ENCODE assay signal across 8 cellular contexts in genomic region chr2:108787209-108787558, GRCh38. TPM values are rescaled to one million over a fixed set of nuclear protein-coding genes. Genes with fewer than 3 reads are reported as not detected.
A peak's percentile ranks its signal among the peaks of the same experiment; 100 is the strongest.
DNase-seq lines count a peak whose midpoint lies in the region; ATAC-seq, FAIRE-seq and TF ChIP-seq lines count a peak whose summit lies in the region.

No MANE protein-coding gene starts in this region.

- peaks cover 38% of the 10 kb centered on the region for H3K36me3 Mint-ChIP-seq in Calu3 (ENCODE audit: insufficient read depth, unreplicated experiment)

- ATAC-seq in pancreas (no peak), GM21390 (IDR thresholded peaks at IDR 0.05; ENCODE audit: unreplicated experiment) (no peak), HG02852 (IDR thresholded peaks at IDR 0.05; ENCODE audit: unreplicated experiment) (no peak)

- H3K27ac ChIP-seq in OCI-LY1 (ENCODE audit: low read depth, low read length, poor library complexity, severe bottlenecking) = peak overlapping the region; percentile 4
- peak overlapping the region; percentile 47 for H3K27ac ChIP-seq in endothelial cell of umbilical vein (ENCODE audit: insufficient read depth, low read depth, low read length)
- H3K27ac ChIP-seq in pancreas = peak overlapping the region in 1 of 4 donors; percentile 76

- peak overlapping the region; percentile 85 for H3K4me3 Mint-ChIP-seq in Calu3 (ENCODE audit: low read depth, unreplicated experiment)

- CTCF ChIA-PET in Calu3 (lab: Charles Lee) (no interaction called here), endothelial cell of umbilical vein (lab: Charles Lee) (no interaction called here)

- TF ChIP-seq POLR2A in endothelial cell of umbilical vein (IDR thresholded peaks at IDR 0.05; ENCODE audit: low read depth, low read length) = no peak

- H3K27me3 ChIP-seq in OCI-LY1 (ENCODE audit: insufficient read depth, low read length) = no peaks in the 10 kb centered on the region
- no peaks in the 10 kb centered on the region for H3K27me3 ChIP-seq in endothelial cell of umbilical vein (ENCODE audit: control insufficient read depth in 2 of 2, insufficient read depth in 2 of 2, low read length in 2 of 2)
- no peaks in the 10 kb centered on the region for H3K27me3 ChIP-seq in pancreas

- H3K9me3 Mint-ChIP-seq in Calu3 (ENCODE audit: low read depth, unreplicated experiment) = no peaks in the 10 kb centered on the region

- no peaks in the 10 kb centered on the region for H3F3A ChIP-seq in OCI-LY1 (ENCODE audit: insufficient read depth, low read length)

- FAIRE-seq in endothelial cell of umbilical vein (lab: Jason Lieb, UNC) = no peak
- FAIRE-seq in pancreas (lab: Jason Lieb, UNC) = no peak

- H3K79me2 ChIP-seq in OCI-LY1 (ENCODE audit: insufficient read depth, low read length) = peaks cover 10% of the 10 kb centered on the region
- H3K79me2 ChIP-seq in endothelial cell of umbilical vein (ENCODE audit: control insufficient read depth, insufficient read depth, low read length) = peaks cover 9% of the 10 kb centered on the region

- no peaks in the 10 kb centered on the region for H3K27me3 Mint-ChIP-seq in Calu3 (ENCODE audit: unreplicated experiment)

- H3K4me1 ChIP-seq in OCI-LY1 (ENCODE audit: insufficient read depth, low read length, severe bottlenecking) (peaks cover 20% of the 10 kb centered on the region), endothelial cell of umbilical vein (ENCODE audit: control insufficient read depth, extremely low read depth, insufficient read depth, low read length) (peaks cover 12% of the 10 kb centered on the region), pancreas (no peaks in the 10 kb centered on the region)

- no peaks in the 10 kb centered on the region for H3K9me3 ChIP-seq in OCI-LY1 (ENCODE audit: low read length)
- no peaks in the 10 kb centered on the region for H3K9me3 ChIP-seq in endothelial cell of umbilical vein (replicated peaks; ENCODE audit: control insufficient read depth, insufficient read depth, low read length)
- H3K9me3 ChIP-seq in pancreas = no peaks in the 10 kb centered on the region

- 1 to 3% methylated on average over 6 of the region's 6 CpGs for WGBS in pancreas, 2 donors

- H3K9me2 ChIP-seq in OCI-LY1 (ENCODE audit: low read depth, low read length) = no peaks in the 10 kb centered on the region

- H3K9ac ChIP-seq in OCI-LY1 (ENCODE audit: low read length) (peak overlapping the region; percentile 86), endothelial cell of umbilical vein (replicated peaks; ENCODE audit: extremely low read depth, insufficient read depth, low read length) (peak overlapping the region; percentile 69)

- dilution Hi-C loops in endothelial cell of umbilical vein (cut with MboI; ENCODE audit: extremely low pct_ligation_motif_present, low sequenced_read_pairs) = no loop called here

- H3K9me1 ChIP-seq in endothelial cell of umbilical vein (replicated peaks; ENCODE audit: control insufficient read depth, extremely low read depth, insufficient read depth, low read length) = no peaks in the 10 kb centered on the region

- H3K4me1 Mint-ChIP-seq in Calu3 (ENCODE audit: low read depth, unreplicated experiment) = no peaks in the 10 kb centered on the region

- intact Hi-C loops in Calu3 (cut with micrococcal nuclease; ENCODE audit: unreplicated experiment) (no loop called here), endothelial cell of umbilical vein (cut with micrococcal nuclease) (no loop called here), pancreas (cut with DNase I) (no loop called here)

- H3K4me2 ChIP-seq in OCI-LY1 (ENCODE audit: low read length) (peak overlapping the region; percentile 80), endothelial cell of umbilical vein (ENCODE audit: insufficient read depth, low read length) (peak overlapping the region; percentile 84)

- peak overlapping the region; percentile 56 for H3K27ac Mint-ChIP-seq in Calu3 (ENCODE audit: unreplicated experiment)

- BruUV-seq in Calu3 (replicated peaks; lab: Mats Ljungman, UMichigan) (TSS peak; percentile 67), endothelial cell of umbilical vein (replicated peaks; lab: Mats Ljungman, UMichigan) (TSS peak; percentile 31)

- peak overlapping the region; percentile 83 for H3K4me3 ChIP-seq in OCI-LY1 (ENCODE audit: low read depth, low read length, poor library complexity, severe bottlenecking)
- H3K4me3 ChIP-seq in endothelial cell of umbilical vein (replicated peaks in 1 of 3; ENCODE audit: insufficient read depth in 1 of 3, low read depth in 1 of 3, low read length in 3 of 3) = peak overlapping the region; percentile 68 to 82 (median 70)
- H3K4me3 ChIP-seq in pancreas = peak overlapping the region; percentile 70 to 93 (median 74)

- H3K36me3 ChIP-seq in OCI-LY1 (ENCODE audit: insufficient read depth, low read length) (peaks cover 41% of the 10 kb centered on the region), endothelial cell of umbilical vein (ENCODE audit: control insufficient read depth in 2 of 2, extremely low read depth in 1 of 2, insufficient read depth in 2 of 2, low read length in 2 of 2) (peaks cover 6 to 17% of the 10 kb centered on the region in 2 experiments), pancreas (peaks cover 8 to 21% (median 13%) of the 10 kb centered on the region in 3 donors)

- DNase-seq in Calu3 (no peak), endothelial cell of umbilical vein (ENCODE audit: low read depth, low spot score) (no peak), pancreas (no peak), COR-L47 (lab: John Stamatoyannopoulos, UW) (no peak), midbrain (lab: John Stamatoyannopoulos, UW) (no peak)

- H4K20me1 ChIP-seq in OCI-LY1 (ENCODE audit: insufficient read depth, low read length) (no peaks in the 10 kb centered on the region), endothelial cell of umbilical vein (replicated peaks; ENCODE audit: control insufficient read depth, extremely low read depth, insufficient read depth, low read length) (no peaks in the 10 kb centered on the region)

- POLR2A ChIA-PET in endothelial cell of umbilical vein (lab: Charles Lee) = no interaction called here

- TF ChIP-seq CTCF in Calu3 (IDR thresholded peaks at IDR 0.05; ENCODE audit: unreplicated experiment) = no peak
- TF ChIP-seq CTCF in OCI-LY1 (IDR thresholded peaks at IDR 0.05; ENCODE audit: low read length) = no peak
- TF ChIP-seq CTCF in endothelial cell of umbilical vein (IDR thresholded peaks at IDR 0.05; ENCODE audit: extremely low read depth in 1 of 2, insufficient read depth in 1 of 2, low read depth in 1 of 2, low read length in 2 of 2) = no peak
- TF ChIP-seq CTCF in pancreas (IDR thresholded peaks at IDR 0.05) = no peak

- H2AFZ ChIP-seq in OCI-LY1 (ENCODE audit: low read length) = no peak overlapping the region
- no peak overlapping the region for H2AFZ ChIP-seq in endothelial cell of umbilical vein (ENCODE audit: low read depth, low read length)

TF ChIP-seq in endothelial cell of umbilical vein, 7 proteins besides CTCF, POLR2A, EP300 and RAD21:
- TF ChIP-seq JUN (IDR thresholded peaks at IDR 0.05; ENCODE audit: borderline replicate concordance, insufficient read depth, insufficient read length, low read depth) (no peak), EZH2 (IDR thresholded peaks at IDR 0.05; ENCODE audit: borderline replicate concordance, low read depth, low read length, severe bottlenecking) (no peak), POLR2AphosphoS5 (IDR thresholded peaks at IDR 0.05; ENCODE audit: insufficient read depth, low read depth, low read length) (no peak)

RNA-seq across cellular contexts. Expression of gene CCDC138, which starts 0.6 kb away (rescaled TPM):
- 11.3 and 12.0 TPM in 2 replicates for total RNA-seq in Calu3 (2022)
- total RNA-seq in endothelial cell of umbilical vein = 10.6 and 10.8 TPM in 2 replicates
- polyA plus RNA-seq in endothelial cell of umbilical vein = 1.5 and 1.7 TPM in 2 replicates
- polyA plus RNA-seq in endothelial cell of umbilical vein (2011; cell fraction: cytosol; rRNA removed) = 2.3 and 2.9 TPM in 2 replicates
- 5.0 and 7.0 TPM in 2 replicates for polyA plus RNA-seq in endothelial cell of umbilical vein (2011; cell fraction: nucleus; rRNA removed)
- polyA plus RNA-seq in endothelial cell of umbilical vein (2012) = 3.1 and 5.7 TPM in 2 replicates
- 3.3 and 3.5 TPM in 2 replicates for polyA minus RNA-seq in endothelial cell of umbilical vein
- polyA minus RNA-seq in endothelial cell of umbilical vein (2011; cell fraction: cytosol; rRNA and poly(A)+ RNA removed) = 11.1 TPM
- 8.7 and 10.5 TPM in 2 replicates for polyA minus RNA-seq in endothelial cell of umbilical vein (2011; cell fraction: nucleus; rRNA and poly(A)+ RNA removed)
- 1 to 10 TPM; 1.0 to 2.0 (median 1.7) TPM for total RNA-seq in pancreas
- polyA plus RNA-seq in pancreas = 1 to 10 TPM in 1 of 2 donors, under 1 TPM in 1; 0.72 to 1.4 TPM
